Comparison of ENCODE assay signal across 1 cellular context in genomic region chr3:158801696-158802398, GRCh38.
A peak's percentile ranks its signal among the peaks of the same experiment; 100 is the strongest.
TF ChIP-seq lines count a peak whose summit lies in the region.

Gene MFSD1 (plus strand): TSS chr3:158802054. CDS start chr3:158802153, 99 bp downstream.

TF ChIP-seq in SK-N-SH, 30 proteins besides CTCF, POLR2A, EP300 and RAD21 (continued from another document):
- TF ChIP-seq REST (IDR thresholded peaks at IDR 0.05; ENCODE audit: low read depth, low read length) (peak; percentile 37; the same call in 1 of the 2 replicates), TCF12 (IDR thresholded peaks at IDR 0.05) (no peak), NFIC (IDR thresholded peaks at IDR 0.05; ENCODE audit: borderline replicate concordance) (peak; percentile 18; the same call in 1 of the 2 replicates), RXRA (IDR thresholded peaks at IDR 0.05; ENCODE audit: borderline replicate concordance, low read depth) (no peak), SMC3 (IDR thresholded peaks at IDR 0.05; ENCODE audit: low read depth, low read length) (no peak), TEAD4 (IDR thresholded peaks at IDR 0.05; ENCODE audit: borderline replicate concordance, insufficient read depth) (no peak), GATA2 (CRISPR knock-in tag; IDR thresholded peaks at IDR 0.05) (no peak), USF2 (IDR thresholded peaks at IDR 0.05; ENCODE audit: borderline replicate concordance, low read depth, low read length) (peak; percentile 99)
